ENCODE assay signal across 9 cellular contexts in the genomic region with DNA sequence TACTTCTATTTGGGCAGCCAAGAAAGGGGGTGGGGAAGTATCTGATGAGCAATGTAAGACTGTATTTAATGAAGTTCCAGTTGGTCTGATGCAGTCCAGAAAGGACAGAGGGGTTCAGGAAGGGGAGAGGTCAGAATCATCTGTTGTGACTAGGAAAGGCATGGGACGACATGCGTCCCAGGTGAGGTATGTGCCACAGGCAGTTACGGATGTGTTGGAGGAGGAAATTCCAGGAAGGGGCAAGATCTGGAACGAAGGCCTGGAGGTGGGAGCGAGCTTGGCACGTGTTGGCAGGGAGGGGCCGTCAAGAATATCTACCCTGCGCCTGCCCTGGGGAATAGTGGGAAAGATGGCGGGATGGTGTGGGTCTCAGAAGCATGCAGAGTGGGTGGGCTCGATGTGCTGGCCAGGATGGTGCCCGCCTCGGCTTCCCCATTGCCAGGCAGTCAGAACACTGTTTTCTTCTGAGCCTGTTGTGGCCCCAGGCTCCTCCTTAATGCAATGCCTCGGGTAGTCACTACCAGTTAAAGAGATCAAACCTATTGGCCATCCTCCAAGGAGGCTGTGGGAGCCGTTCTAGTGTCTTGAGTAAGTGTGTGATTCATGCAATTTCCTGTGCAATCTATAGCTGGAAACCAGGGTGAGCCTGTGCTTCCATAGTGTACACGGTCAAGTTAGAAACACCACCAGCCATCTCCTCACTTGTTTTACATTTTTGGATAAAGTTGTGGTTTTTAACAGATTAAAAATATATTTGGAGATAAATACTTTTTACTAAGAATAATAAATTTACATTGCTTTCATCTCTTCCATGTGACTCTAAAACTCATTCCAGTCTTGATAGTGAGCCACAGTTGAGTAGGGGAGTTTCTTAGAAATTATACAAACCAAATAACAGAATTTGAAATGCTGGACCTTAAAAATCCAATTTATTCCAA. TPM values are rescaled to one million over a fixed set of nuclear protein-coding genes. Genes with fewer than 3 reads are reported as not detected.
A peak's percentile ranks its signal among the peaks of the same experiment; 100 is the strongest.
DNase-seq lines count a peak whose midpoint lies in the region; ATAC-seq, FAIRE-seq and TF ChIP-seq lines count a peak whose summit lies in the region.
"Had no signal": no experiment of that assay in that cellular context is flagged by ENCODE, and none has a peak within 500 bp of the region (broad histone marks: within the 10 kb centered on the region; RNA-seq: fewer than 3 reads in every experiment).

No MANE protein-coding gene starts in this region.

- H3K36me3 Mint-ChIP-seq in activated naive CD8-positive, alpha-beta T cell treated with anti-CD3 and anti-CD28 coated beads, Interleukin-2, amount 50 U/mL, for 24 hours (ENCODE audit: low read depth), result no peaks in the 10 kb centered on the region

- peak overlapping the region in 20 of 21 experiments; percentile 23 to 84 (median 62) for H3K27ac ChIP-seq in skin epidermis
- H3K27ac ChIP-seq: KMS-11 had no signal

- H3K4me3 Mint-ChIP-seq in activated naive CD8-positive, alpha-beta T cell treated with anti-CD3 and anti-CD28 coated beads, Interleukin-2, amount 50 U/mL, for 24 hours, result no peak overlapping the region

- TF ChIP-seq CTCF in HFF-Myc (IDR thresholded peaks at IDR 0.05; ENCODE audit: low read depth, low read length, missing control alignments), result no peak
- TF ChIP-seq CTCF in foreskin fibroblast (IDR thresholded peaks at IDR 0.05; ENCODE audit: low read depth, low read length), result no peak

- no peak overlapping the region for H3K27ac Mint-ChIP-seq in activated naive CD8-positive, alpha-beta T cell treated with anti-CD3 and anti-CD28 coated beads, Interleukin-2, amount 50 U/mL, for 24 hours

- H3K4me3 ChIP-seq in HFF-Myc (replicated peaks; ENCODE audit: low read depth, low read length) (no peak overlapping the region), foreskin fibroblast (ENCODE audit: low read depth in 1 of 2, low read length in 2 of 2) (no peak overlapping the region), skin epidermis (no peak overlapping the region)

- H3K4me1 Mint-ChIP-seq in activated naive CD8-positive, alpha-beta T cell treated with anti-CD3 and anti-CD28 coated beads, Interleukin-2, amount 50 U/mL, for 24 hours, result no peaks in the 10 kb centered on the region

- no peaks in the 10 kb centered on the region for H3K9me3 Mint-ChIP-seq in activated naive CD8-positive, alpha-beta T cell treated with anti-CD3 and anti-CD28 coated beads, Interleukin-2, amount 50 U/mL, for 24 hours

- no peak for FAIRE-seq in frontal cortex (lab: Jason Lieb, UNC)

- H3K27me3 Mint-ChIP-seq in activated naive CD8-positive, alpha-beta T cell treated with anti-CD3 and anti-CD28 coated beads, Interleukin-2, amount 50 U/mL, for 24 hours, result peaks cover 3% of the 10 kb centered on the region

- peak; percentile 85 for ATAC-seq in SK-N-SH treated with all-trans-retinoic acid at 6 μM for 48 hours
- no peak for ATAC-seq in activated naive CD8-positive, alpha-beta T cell treated with anti-CD3 and anti-CD28 coated beads, Interleukin-2, amount 50 U/mL, for 24 hours

- DNase-seq in HFF-Myc (ENCODE audit: extremely low read depth, low read depth) (peak; percentile 98), foreskin fibroblast (peak; percentile 98), NCI-H1092 treated with DMSO at 0.1 percent for 48 hours (lab: John Stamatoyannopoulos, UW) (no peak), occipital lobe (lab: John Stamatoyannopoulos, UW) (no peak), frontal cortex (ENCODE audit: low spot score in 2 of 2) (no peak)
- DNase-seq in activated naive CD8-positive, alpha-beta T cell treated with anti-CD3 and anti-CD28 coated beads, Interleukin-2, amount 50 U/mL, for 24 hours, result no peak

TF ChIP-seq in SK-N-SH treated with all-trans-retinoic acid at 6 μM for 48 hours, 23 proteins besides CTCF, POLR2A, EP300 and RAD21:
- TF ChIP-seq BACH2 (CRISPR knock-in tag; IDR thresholded peaks at IDR 0.05; ENCODE audit: borderline replicate concordance) (no peak), CSDC2 (CRISPR knock-in tag; IDR thresholded peaks at IDR 0.05) (0 out of 2 replicates have a peak, but pooled peaks have one; percentile 24), ISL1 (CRISPR knock-in tag; IDR thresholded peaks at IDR 0.05) (peak; percentile 31; the same call in 1 of the 2 replicates), ZFP3 (CRISPR knock-in tag; IDR thresholded peaks at IDR 0.05) (no peak)

RNA-seq across cellular contexts. Expression of a gene that starts 57.6 kb away (rescaled TPM):
- total RNA-seq in occipital lobe (not detected), frontal cortex (not detected)

Comparison
In these comparisons a context has a peak if more than half of its experiments do, and no peak if none do; other contexts are left out.
1. DNase-seq: peak in HFF-Myc (single experiment) and foreskin fibroblast (2 of 2); none in NCI-H1092 treated with DMSO at 0.1 percent for 48 hours (single experiment), activated naive CD8-positive, alpha-beta T cell treated with anti-CD3 and anti-CD28 coated beads, Interleukin-2, amount 50 U/mL, for 24 hours (single experiment), occipital lobe (single experiment) and frontal cortex (0 of 2).